In the genomic region with DNA sequence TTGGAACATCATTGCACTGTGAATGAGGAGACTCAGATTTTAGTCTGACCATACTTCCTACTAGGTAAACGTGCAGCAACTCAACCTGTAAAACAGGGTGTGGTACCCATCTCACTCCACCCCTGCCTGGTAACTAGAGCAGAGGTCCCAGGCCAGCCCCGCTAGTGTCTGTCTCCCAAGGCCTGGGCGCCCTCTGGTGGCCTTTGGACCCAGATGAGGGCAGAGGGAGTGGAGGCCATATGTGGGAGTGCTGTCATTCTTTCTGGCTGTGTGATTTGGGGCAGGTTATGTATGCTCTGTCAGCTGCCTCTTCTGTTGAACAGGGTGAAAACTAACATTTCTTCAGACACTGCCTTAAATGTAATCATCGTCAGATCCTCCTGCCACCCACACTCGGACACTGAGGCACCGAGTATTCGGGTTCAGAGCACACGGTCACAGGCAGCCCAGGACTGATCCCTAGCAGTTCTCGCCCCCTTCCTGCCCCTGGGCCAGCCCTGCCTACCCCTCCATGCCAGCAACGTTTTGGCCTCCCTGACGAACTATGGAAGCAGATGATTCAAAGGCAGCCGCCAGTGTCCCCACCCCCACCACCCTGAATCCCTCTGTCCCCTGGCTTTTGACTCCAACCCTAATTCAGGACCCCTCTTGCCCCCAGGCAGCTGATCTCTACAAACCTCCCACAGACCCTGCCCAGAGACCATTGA, we compare ENCODE assay signal across 8 cellular contexts.
DNase-seq lines count a peak whose midpoint lies in the region; ATAC-seq lines count a peak whose summit lies in the region.

No MANE protein-coding gene starts in this region.

- H3K4me2 ChIP-seq in mesenchymal stem cell (ENCODE audit: low read length, poor library complexity, severe bottlenecking) = no peak overlapping the region

- no peak overlapping the region for H2AFZ ChIP-seq in mesenchymal stem cell (ENCODE audit: low read depth, low read length)

- no peak overlapping the region for H4K91ac ChIP-seq in mesenchymal stem cell (ENCODE audit: low read length)

- no peak overlapping the region for H3K18ac ChIP-seq in mesenchymal stem cell (ENCODE audit: low read depth in 1 of 2, low read length in 2 of 2)

- no peak overlapping the region for H4K8ac ChIP-seq in mesenchymal stem cell (ENCODE audit: low read length)

- 59% methylated on average over 10 of the region's 12 CpGs for WGBS in mesenchymal stem cell

- peak overlapping the region; percentile 62 for H3K27ac ChIP-seq in CD4-positive, CD25-positive, alpha-beta regulatory T cell (ENCODE audit: insufficient read depth, low read length, poor library complexity, severe bottlenecking)
- H3K27ac ChIP-seq in mesenchymal stem cell (ENCODE audit: low read length, poor library complexity, severe bottlenecking) = no peak overlapping the region

- no peaks in the 10 kb centered on the region for H3K9me3 ChIP-seq in CD4-positive, CD25-positive, alpha-beta regulatory T cell (ENCODE audit: control insufficient read depth in 2 of 2, low read length in 2 of 2)
- no peaks in the 10 kb centered on the region for H3K9me3 ChIP-seq in mesenchymal stem cell (ENCODE audit: control insufficient read depth, low read length)

- peak; percentile 90 to 91 for ATAC-seq in CD4-positive, CD25-positive, alpha-beta regulatory T cell (ENCODE audit: low read depth in 2 of 2)
- peak; percentile 94 for ATAC-seq in GM19351 (IDR thresholded peaks at IDR 0.05; ENCODE audit: unreplicated experiment)
- ATAC-seq in HG03460 (IDR thresholded peaks at IDR 0.05; ENCODE audit: unreplicated experiment) = peak; percentile 82

- no peaks in the 10 kb centered on the region for H3K79me1 ChIP-seq in mesenchymal stem cell (replicated peaks; ENCODE audit: low read length, poor library complexity, severe bottlenecking)

- no peak overlapping the region for H2BK15ac ChIP-seq in mesenchymal stem cell (ENCODE audit: low read depth, poor library complexity, severe bottlenecking)

- H3K14ac ChIP-seq in mesenchymal stem cell (ENCODE audit: low read length in 2 of 2) = no peak overlapping the region

- peaks cover 60% of the 10 kb centered on the region for H3K36me3 Mint-ChIP-seq in CD4-positive, CD25-positive, alpha-beta regulatory T cell
- peaks cover 75% of the 10 kb centered on the region for H3K36me3 Mint-ChIP-seq in activated CD4-positive, alpha-beta memory T cell treated with anti-CD3 and anti-CD28 coated beads, Interleukin-2, amount 10 ng/mL, durations not matched to agents 7 days and 5 days (ENCODE audit: low read depth)

- no peak overlapping the region for H2BK12ac ChIP-seq in mesenchymal stem cell (ENCODE audit: low read length in 2 of 2)

- H3K4me3 ChIP-seq in CD4-positive, CD25-positive, alpha-beta regulatory T cell (ENCODE audit: low read depth, low read length) = no peak overlapping the region
- H3K4me3 ChIP-seq in mesenchymal stem cell (ENCODE audit: insufficient read depth in 1 of 2, low read depth in 1 of 2, low read length in 2 of 2) = no peak overlapping the region

- H3K27me3 ChIP-seq in CD4-positive, CD25-positive, alpha-beta regulatory T cell (ENCODE audit: control insufficient read depth, insufficient read depth, low read length) = no peaks in the 10 kb centered on the region
- peaks cover 37 to 61% of the 10 kb centered on the region in 2 experiments for H3K27me3 ChIP-seq in mesenchymal stem cell (ENCODE audit: control insufficient read depth in 1 of 2, insufficient read depth in 1 of 2, low read length in 2 of 2)

- CTCF ChIA-PET in activated CD4-positive, alpha-beta memory T cell treated with anti-CD3 and anti-CD28 coated beads, Interleukin-2, amount 10 ng/mL, durations not matched to agents 7 days and 5 days (lab: Charles Lee) = interaction anchor here (0.6 to 5.2 kb wide), 12 partner anchors 13 to 272 kb away, joined by 3 to 34 read pairs (median 4); a partner anchor contains a TSS

- H2BK5ac ChIP-seq in mesenchymal stem cell (ENCODE audit: low read depth, low read length, poor library complexity, severe bottlenecking) = no peak overlapping the region

- no peak overlapping the region for H3K4ac ChIP-seq in mesenchymal stem cell (ENCODE audit: low read depth in 1 of 2, low read length in 2 of 2)

- H2AK5ac ChIP-seq in mesenchymal stem cell (ENCODE audit: low read length, severe bottlenecking) = no peak overlapping the region

- H3K4me1 Mint-ChIP-seq in CD4-positive, CD25-positive, alpha-beta regulatory T cell = peaks cover 21 to 96% (median 70%) of the 10 kb centered on the region in 4 donors
- peaks cover 86% of the 10 kb centered on the region for H3K4me1 Mint-ChIP-seq in activated CD4-positive, alpha-beta memory T cell treated with anti-CD3 and anti-CD28 coated beads, Interleukin-2, amount 10 ng/mL, durations not matched to agents 7 days and 5 days

- POLR2A ChIA-PET in activated CD4-positive, alpha-beta memory T cell treated with anti-CD3 and anti-CD28 coated beads, Interleukin-2, amount 10 ng/mL, durations not matched to agents 7 days and 5 days (lab: Charles Lee) = interaction anchor here (1.2 to 5.1 kb wide), 3 partner anchors 12 to 77 kb away, joined by 3 to 32 read pairs (median 22); a partner anchor contains a TSS

- H3K36me3 ChIP-seq in CD4-positive, CD25-positive, alpha-beta regulatory T cell (ENCODE audit: control insufficient read depth, insufficient read depth, low read length) = peaks cover 68% of the 10 kb centered on the region
- H3K36me3 ChIP-seq in mesenchymal stem cell (ENCODE audit: control insufficient read depth in 1 of 2, insufficient read depth in 2 of 2, low read depth in 1 of 2, low read length in 2 of 2) = no peaks in the 10 kb centered on the region

- peak overlapping the region; percentile 10 to 73 (median 35) for H3K4me3 Mint-ChIP-seq in CD4-positive, CD25-positive, alpha-beta regulatory T cell
- no peak overlapping the region for H3K4me3 Mint-ChIP-seq in activated CD4-positive, alpha-beta memory T cell treated with anti-CD3 and anti-CD28 coated beads, Interleukin-2, amount 10 ng/mL, durations not matched to agents 7 days and 5 days

- no peak overlapping the region for H3K9ac ChIP-seq in mesenchymal stem cell (ENCODE audit: low read length)

- H3K23ac ChIP-seq in mesenchymal stem cell (ENCODE audit: low read length in 2 of 2) = no peak overlapping the region

- H2BK120ac ChIP-seq in mesenchymal stem cell (ENCODE audit: low read depth, low read length) = no peak overlapping the region

- peak overlapping the region; percentile 93 to 98 (median 95) for H3K27ac Mint-ChIP-seq in CD4-positive, CD25-positive, alpha-beta regulatory T cell
- peak overlapping the region; percentile 44 for H3K27ac Mint-ChIP-seq in activated CD4-positive, alpha-beta memory T cell treated with anti-CD3 and anti-CD28 coated beads, Interleukin-2, amount 10 ng/mL, durations not matched to agents 7 days and 5 days

- peak; percentile 72 to 93 (median 85) for DNase-seq in CD4-positive, CD25-positive, alpha-beta regulatory T cell
- DNase-seq in NCI-H774 (lab: John Stamatoyannopoulos, UW) (peak; percentile 74), ecto neural progenitor cell (ENCODE audit: low spot score) (peak; percentile 89), mesenchymal stem cell (peak; percentile 75)
- peak; percentile 90 for DNase-seq in activated CD4-positive, alpha-beta memory T cell treated with anti-CD3 and anti-CD28 coated beads, Interleukin-2, amount 10 ng/mL, durations not matched to agents 7 days and 5 days
- DNase-seq in stimulated activated CD8-positive, alpha-beta memory T cell treated with anti-CD3 and anti-CD28 coated beads, Interleukin-15, amount 100 ng/mL, for 4 hours (ENCODE audit: low read depth in 2 of 2) = peak; percentile 62 to 73

- H3K27me3 Mint-ChIP-seq in CD4-positive, CD25-positive, alpha-beta regulatory T cell = no peaks in the 10 kb centered on the region
- no peaks in the 10 kb centered on the region for H3K27me3 Mint-ChIP-seq in activated CD4-positive, alpha-beta memory T cell treated with anti-CD3 and anti-CD28 coated beads, Interleukin-2, amount 10 ng/mL, durations not matched to agents 7 days and 5 days

- H3K4me1 ChIP-seq in CD4-positive, CD25-positive, alpha-beta regulatory T cell (ENCODE audit: control insufficient read depth, insufficient read depth, low read length, poor library complexity, severe bottlenecking) = peaks cover 94% of the 10 kb centered on the region
- peaks cover 8% of the 10 kb centered on the region for H3K4me1 ChIP-seq in mesenchymal stem cell (ENCODE audit: control insufficient read depth, insufficient read depth, low read depth, low read length)

- H3K9me3 Mint-ChIP-seq in CD4-positive, CD25-positive, alpha-beta regulatory T cell = peaks cover 0 to 2% (median 0%) of the 10 kb centered on the region in 7 donors
- H3K9me3 Mint-ChIP-seq in activated CD4-positive, alpha-beta memory T cell treated with anti-CD3 and anti-CD28 coated beads, Interleukin-2, amount 10 ng/mL, durations not matched to agents 7 days and 5 days = no peaks in the 10 kb centered on the region
